1 cellular context compared by ENCODE assay signal in the genomic region with DNA sequence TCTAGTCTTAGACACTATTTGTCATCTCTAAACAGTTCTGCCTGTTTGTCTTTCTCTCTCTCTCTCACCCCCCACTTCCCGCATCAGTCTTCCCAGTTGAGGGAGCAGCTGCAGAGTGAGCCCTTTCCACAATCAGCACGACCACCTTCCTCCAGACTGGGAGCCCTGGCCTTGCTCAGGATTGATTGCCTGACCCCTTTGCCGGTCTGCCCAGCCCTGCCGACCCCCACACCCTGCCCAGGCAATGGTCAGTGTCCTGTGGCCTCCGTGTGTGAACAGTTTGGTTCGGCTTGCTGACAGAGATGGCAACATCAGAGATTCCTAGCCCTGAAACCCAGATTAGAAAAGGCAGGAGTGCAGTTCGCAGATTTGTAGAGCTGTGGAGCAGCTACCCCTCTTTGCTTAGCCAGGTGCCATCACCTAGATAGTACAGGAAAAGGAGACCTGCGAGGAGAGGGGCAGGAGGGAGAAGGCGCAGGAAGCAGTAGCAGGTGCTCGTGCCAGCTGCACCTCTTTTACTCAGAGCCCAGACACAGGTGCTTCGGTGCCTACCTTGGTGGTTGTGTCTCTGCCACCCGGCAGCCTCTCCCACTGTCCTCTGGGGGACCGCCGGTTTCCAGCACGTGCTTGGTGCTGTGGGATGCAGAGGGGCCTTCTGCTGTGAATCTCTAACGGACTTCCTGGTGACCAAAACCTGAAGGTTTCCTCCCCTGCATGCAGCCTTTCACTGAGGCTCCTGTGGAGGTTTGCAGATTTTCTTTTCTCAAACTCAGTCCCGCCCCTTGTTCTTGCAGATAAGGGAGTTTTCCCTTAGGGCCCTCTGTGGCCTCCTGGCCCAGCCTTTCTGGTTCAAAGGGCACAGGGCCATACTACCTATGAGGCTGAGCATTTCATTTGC.
TF ChIP-seq lines count a peak whose summit lies in the region.

No MANE protein-coding gene starts in this region.

TF ChIP-seq in SK-N-SH, 30 proteins besides CTCF, POLR2A, EP300 and RAD21 (continued from another document):
- no peak for TF ChIP-seq TAF1 (IDR thresholded peaks at IDR 0.05; ENCODE audit: borderline replicate concordance, low read depth, low read length)
